Comparison of ENCODE assay signal across 30 cellular contexts in the genomic region with DNA sequence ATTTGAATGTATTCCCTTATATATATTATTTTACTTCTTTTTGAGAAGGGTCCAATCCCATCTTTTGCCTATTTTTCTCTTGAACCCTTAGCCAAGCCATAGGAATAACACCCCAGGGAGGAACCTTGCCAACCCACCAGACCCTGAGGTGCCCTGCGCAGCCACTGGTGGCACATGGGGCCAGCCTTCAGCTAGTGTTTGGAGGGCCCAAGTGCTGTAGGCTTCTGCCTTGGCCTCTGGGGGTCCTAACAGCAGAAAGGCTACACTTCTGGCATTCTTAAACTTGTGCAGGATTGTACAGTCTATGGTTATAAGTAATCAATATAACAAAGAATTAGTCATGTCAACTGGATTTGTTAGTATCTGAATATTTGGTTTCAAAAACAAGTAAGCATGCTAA.
"Had no signal": no experiment of that assay in that cellular context is flagged by ENCODE, and none has a peak within 500 bp of the region (broad histone marks: within the 10 kb centered on the region; RNA-seq: fewer than 3 reads in every experiment).

No MANE protein-coding gene starts in this region.

- FAIRE-seq: islet of Langerhans, kidney had no signal

- H3K27ac ChIP-seq: left lung, ovary, prostate gland, skin epidermis, stomach, testis, thyroid gland, transverse colon, upper lobe of left lung, vagina had no signal

- H3K27me3 ChIP-seq: left lung, ovary, stomach, testis, thyroid gland, transverse colon, upper lobe of left lung, vagina had no signal

- H3K36me3 ChIP-seq: ovary, prostate gland had no signal

- H3K4me1 ChIP-seq: left lung, thyroid gland had no signal

- H3K4me3 ChIP-seq: left lung, lung, mucosa of descending colon, ovary, prostate gland, skin epidermis, stomach, testis, thyroid gland, transverse colon, upper lobe of left lung, vagina had no signal

- ATAC-seq: left colon; left lung; mucosa of descending colon; naive thymus-derived CD4-positive, alpha-beta T cell; natural killer cell treated with Interleukin-12 subunit alpha and Interleukin-12 subunit beta and Interleukin-15 and Interleukin-18, amount 100 ng/mL, for 72 hours; right cardiac atrium; sciatic nerve; stimulated activated naive B cell treated with anti-CD40 and anti-IgM and Interleukin-4, amounts not matched to agents 10 μg/mL and 1 μg/mL and 100 μg/mL, for 72 hours; stimulated activated naive CD8-positive, alpha-beta T cell treated with anti-CD3 and anti-CD28 coated beads, Interleukin-15, Interleukin-2, amounts not matched to agents 100 U/mL and 50 U/mL, for 24 hours had no signal

- DNase-seq: hypothalamus; immature natural killer cell; kidney; left colon; left lung; mesendoderm; midbrain; mucosa of descending colon; naive thymus-derived CD4-positive, alpha-beta T cell; ovary; retina; right cardiac atrium; stimulated activated CD4-positive, alpha-beta T cell treated with anti-CD3 and anti-CD28 coated beads, Interleukin-12 subunit alpha, Interleukin-12 subunit beta, amount 100 ng/mL, for 4 hours; stimulated activated CD4-positive, alpha-beta T cell treated with anti-CD3 and anti-CD28 coated beads, Interleukin-15, amount 100 ng/mL, for 24 hours; stimulated activated CD4-positive, alpha-beta T cell treated with anti-CD3 and anti-CD28 coated beads, Interleukin-2, amount 100 ng/mL, for 24 hours; stimulated activated CD4-positive, alpha-beta T cell treated with anti-CD3 and anti-CD28 coated beads, Interleukin-4, amount 100 ng/mL, for 1 hour; stimulated activated naive B cell treated with anti-CD40 and anti-IgM and Interleukin-4, amounts not matched to agents 10 μg/mL and 1 μg/mL and 100 μg/mL, for 72 hours; stimulated activated naive CD8-positive, alpha-beta T cell treated with anti-CD3 and anti-CD28 coated beads, Interleukin-15, Interleukin-2, amounts not matched to agents 100 U/mL and 50 U/mL, for 24 hours; stomach; testis; thyroid gland; transverse colon; upper lobe of left lung had no signal

- H3K9me3 ChIP-seq: left lung, mucosa of descending colon, ovary, prostate gland, stomach, testis, thyroid gland, transverse colon, upper lobe of left lung, vagina had no signal
